ENCODE assay signal across 8 cellular contexts in the genomic region with DNA sequence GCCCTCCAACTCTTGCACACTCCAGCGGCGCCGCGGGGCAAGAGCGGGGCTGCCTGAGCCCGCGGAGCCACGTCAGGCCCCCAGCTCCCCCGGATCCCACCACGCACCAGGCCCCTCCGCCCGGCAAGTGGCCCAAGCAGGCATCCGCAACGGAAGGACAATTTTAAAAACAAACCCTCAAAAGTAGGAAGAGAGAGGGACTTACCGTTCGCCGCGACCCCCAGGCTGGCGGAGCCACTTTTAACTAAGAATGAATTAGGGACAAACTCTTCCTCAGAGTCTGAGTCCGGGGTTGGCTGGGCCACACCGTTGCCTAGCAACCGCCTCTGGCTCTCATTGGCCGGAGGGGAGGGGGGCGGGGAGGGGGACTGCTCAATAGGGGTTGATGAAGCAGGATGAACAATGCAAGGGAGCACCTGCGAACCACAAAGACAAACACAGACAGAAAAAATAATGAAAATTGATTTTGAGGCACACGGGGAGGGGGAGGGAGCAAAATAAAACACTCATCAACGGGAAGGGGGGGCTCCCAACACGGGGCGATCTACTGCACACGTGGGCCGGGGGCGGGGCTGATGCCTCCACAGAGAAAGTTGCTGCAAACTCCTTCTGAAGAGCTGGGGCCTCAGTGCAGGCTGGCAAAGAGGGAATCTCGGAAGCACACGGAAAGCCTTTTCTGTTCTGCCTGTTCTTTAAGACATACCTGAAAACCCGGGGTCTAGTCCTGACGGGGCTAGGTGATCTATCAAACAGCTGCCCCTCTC.
DNase-seq lines count a peak whose midpoint lies in the region; ATAC-seq and TF ChIP-seq lines count a peak whose summit lies in the region.

No MANE protein-coding gene starts in this region.

- no peak for ATAC-seq in GM18861 (IDR thresholded peaks at IDR 0.05; ENCODE audit: unreplicated experiment)
- no peak for ATAC-seq in GM19035 (IDR thresholded peaks at IDR 0.05; ENCODE audit: unreplicated experiment)

- H3K9ac ChIP-seq in HUES48 (ENCODE audit: low read depth, low read length), result no peak overlapping the region

- in situ Hi-C loops in KBM-7 (cut with MboI; ENCODE audit: low pct_unique_long_range_greater_than_20kb, low sequenced_read_pairs), result no loop called here

- no peak for TF ChIP-seq POLR2A in prostate gland (IDR thresholded peaks at IDR 0.05)

- H3K27me3 ChIP-seq in HUES48 (ENCODE audit: control insufficient read depth, insufficient read depth, low read length), result peaks cover 8% of the 10 kb centered on the region; the same call in 1 of the 2 replicates
- H3K27me3 ChIP-seq in prostate gland (replicated peaks; ENCODE audit: insufficient read depth), result no peaks in the 10 kb centered on the region

- H3K4me3 ChIP-seq in HUES48 (ENCODE audit: low read depth, low read length), result peak overlapping the region; percentile 72
- H3K4me3 ChIP-seq in prostate gland, result no peak overlapping the region

- TF ChIP-seq CTCF in prostate gland (IDR thresholded peaks at IDR 0.05), result no peak

- WGBS in prostate gland, result 7% methylated on average over 36 of the region's 36 CpGs

- H3K27ac ChIP-seq in HUES48 (ENCODE audit: low read depth, low read length) (no peak overlapping the region), prostate gland (no peak overlapping the region)

- intact Hi-C loops in prostate gland (cut with DNase I), result loop anchor here (5.0 kb wide), 1 partner anchor 315 kb away; no protein-coding TSS in a partner anchor

- peaks cover 12% of the 10 kb centered on the region; the same call in 1 of the 2 replicates for H3K4me1 ChIP-seq in HUES48 (ENCODE audit: control insufficient read depth, insufficient read depth, low read length)
- peaks cover 3% of the 10 kb centered on the region for H3K4me1 ChIP-seq in prostate gland (replicated peaks)

- H3K36me3 ChIP-seq in HUES48 (ENCODE audit: control insufficient read depth, insufficient read depth, low read length) (no peaks in the 10 kb centered on the region), prostate gland (no peaks in the 10 kb centered on the region)

- peak; percentile 41 for DNase-seq in 8988T
- peak; percentile 44 for DNase-seq in amniotic epithelial cell (ENCODE audit: low read depth)
- DNase-seq in iPS-NIHi7 (ENCODE audit: extremely low spot score), result peak; percentile 93
- DNase-seq in prostate gland (ENCODE audit: low spot score), result no peak
- DNase-seq in KBM-7, result no peak

- H3K9me3 ChIP-seq in HUES48 (ENCODE audit: control insufficient read depth, insufficient read depth, low read length) (no peaks in the 10 kb centered on the region), prostate gland (no peaks in the 10 kb centered on the region)

Comparison
In these comparisons a context has a peak if more than half of its experiments do, and no peak if none do; other contexts are left out.
1. DNase-seq: peak in 8988T (single experiment), amniotic epithelial cell (single experiment) and iPS-NIHi7 (single experiment); none in prostate gland (single experiment) and KBM-7 (single experiment).